Comparison of ENCODE assay signal across 8 cellular contexts in genomic region chr11:75582935-75583709, GRCh38. TPM values are rescaled to one million over a fixed set of nuclear protein-coding genes. Genes with fewer than 3 reads are reported as not detected.
DNase-seq lines count a peak whose midpoint lies in the region; ATAC-seq and TF ChIP-seq lines count a peak whose summit lies in the region.

No MANE protein-coding gene starts in this region.

- no peak overlapping the region for H3K23ac ChIP-seq in trophoblast cell (ENCODE audit: low read length)

- DNase-seq in AG04449 (ENCODE audit: low read depth, low spot score), result no peak
- peak; percentile 50 to 66 for DNase-seq in SJSA1 (ENCODE audit: low read depth in 1 of 2, low spot score in 2 of 2)
- peak; percentile 61 to 82 (median 71) for DNase-seq in adrenal gland
- DNase-seq in heart left ventricle, result peak; percentile 71 to 86 (median 78)
- DNase-seq in trophoblast cell, result peak in 1 of 2 donors; percentile 69

- H3K27me3 ChIP-seq in KMS-11 (ENCODE audit: insufficient read depth, low read depth) (no peaks in the 10 kb centered on the region), SJSA1 (replicated peaks) (no peaks in the 10 kb centered on the region), adrenal gland (no peaks in the 10 kb centered on the region), heart left ventricle (no peaks in the 10 kb centered on the region), trophoblast cell (ENCODE audit: insufficient read depth, low read length) (no peaks in the 10 kb centered on the region)

- peak overlapping the region; percentile 87 for H3K4ac ChIP-seq in trophoblast cell (ENCODE audit: low read depth, low read length)

- H3K4me2 ChIP-seq in KMS-11, result peak overlapping the region; percentile 67
- peak overlapping the region; percentile 84 for H3K4me2 ChIP-seq in trophoblast cell (ENCODE audit: low read length)

- WGBS in adrenal gland, 4 donors, result 1 to 2% (median 1%) methylated on average over 9 to 67 of the region's 67 CpGs
- WGBS in heart left ventricle, 4 donors, result 1 to 9% (median 2%) methylated on average over 23 to 67 of the region's 67 CpGs
- WGBS in trophoblast cell (ENCODE audit: extremely low coverage, insufficient coverage, insufficient read length), result no CpG with 5 or more reads among the region's 67 CpGs

- H3K4me1 ChIP-seq in KMS-11 (ENCODE audit: low read depth, poor library complexity, severe bottlenecking) (peaks cover 5% of the 10 kb centered on the region), SJSA1 (replicated peaks) (peaks cover 8% of the 10 kb centered on the region), adrenal gland (replicated peaks in 1 of 2) (peaks cover 20% of the 10 kb centered on the region in 2 donors), heart left ventricle (peaks cover 0 to 31% (median 19%) of the 10 kb centered on the region in 12 donors), trophoblast cell (ENCODE audit: control insufficient read depth in 1 of 2, insufficient read depth in 2 of 2, low read length in 2 of 2) (peaks cover 9 to 10% of the 10 kb centered on the region in 2 experiments)

- ATAC-seq in GM18868 (IDR thresholded peaks at IDR 0.05; ENCODE audit: unreplicated experiment) (peak; percentile 62), heart left ventricle (peak; percentile 70 to 89 (median 72)), GM19324 (IDR thresholded peaks at IDR 0.05; ENCODE audit: low FRiP score, unreplicated experiment) (no peak)

- H2AK5ac ChIP-seq in trophoblast cell (ENCODE audit: low read length), result peak overlapping the region; percentile 55

- peak overlapping the region; percentile 91 for H3K14ac ChIP-seq in trophoblast cell (ENCODE audit: low read length)

- H3K4me3 ChIP-seq in AG04449 (ENCODE audit: low read depth, low read length) (peak overlapping the region; percentile 54), KMS-11 (IDR thresholded peaks at IDR 0.05; ENCODE audit: insufficient read depth, low read depth, low read length) (no peak overlapping the region), SJSA1 (peak overlapping the region; percentile 67), adrenal gland (peak overlapping the region; percentile 37 to 85 (median 50)), heart left ventricle (peak overlapping the region; percentile 66 to 99 (median 76)), trophoblast cell (ENCODE audit: low read depth, low read length) (peak overlapping the region; percentile 76)

- intact Hi-C loops in adrenal gland (cut with DNase I), result no loop called here
- intact Hi-C loops in heart left ventricle (cut with DNase I), result loop anchor here in 1 of 10 donors (2.0 kb wide), 1 partner anchor 30 kb away; no protein-coding TSS in a partner anchor

- POLR2A ChIA-PET in AG04449 (lab: Yijun Ruan, JAX), result interaction anchor here (0.8 to 2.8 kb wide), 5 partner anchors 8 to 73 kb away, joined by 3 to 19 read pairs (median 6); partner anchors contain the start of gene SERPINH1

- CTCF ChIA-PET in AG04449 (lab: Yijun Ruan, JAX), result interaction anchor here (0.7 to 1.9 kb wide), 9 partner anchors 8 to 275 kb away, joined by 3 to 6 read pairs (median 4); no protein-coding TSS in a partner anchor

- no peak overlapping the region for H2BK12ac ChIP-seq in trophoblast cell (ENCODE audit: low read length)

- peak overlapping the region; percentile 91 for H2BK120ac ChIP-seq in trophoblast cell (ENCODE audit: insufficient read depth, low read length, poor library complexity)

- peak overlapping the region; percentile 63 for H3K9ac ChIP-seq in KMS-11
- peak overlapping the region; percentile 88 for H3K9ac ChIP-seq in trophoblast cell (ENCODE audit: low read length)

- H3K18ac ChIP-seq in trophoblast cell (ENCODE audit: low read length), result peak overlapping the region; percentile 89

- H3K79me2 ChIP-seq in KMS-11 (ENCODE audit: insufficient read depth, low read depth) (no peaks in the 10 kb centered on the region), trophoblast cell (ENCODE audit: control insufficient read depth, insufficient read depth, low read length, poor library complexity) (peaks cover 6% of the 10 kb centered on the region)

- TF ChIP-seq POLR2A in adrenal gland (IDR thresholded peaks at IDR 0.05) (peak; percentile 56 to 68), heart left ventricle (IDR thresholded peaks at IDR 0.05) (peak in 1 of 2 donors; percentile 48)

- no peaks in the 10 kb centered on the region for H3K36me3 ChIP-seq in KMS-11 (ENCODE audit: insufficient read depth)
- H3K36me3 ChIP-seq in SJSA1, result peaks cover 3% of the 10 kb centered on the region; the same call in 1 of the 2 replicates
- H3K36me3 ChIP-seq in adrenal gland (replicated peaks in 1 of 2), result no peaks in the 10 kb centered on the region
- no peaks in the 10 kb centered on the region for H3K36me3 ChIP-seq in heart left ventricle
- H3K36me3 ChIP-seq in trophoblast cell (ENCODE audit: control insufficient read depth in 1 of 2, insufficient read depth in 2 of 2, low read length in 2 of 2), result no peaks in the 10 kb centered on the region

- peak overlapping the region; percentile 93 for H4K12ac ChIP-seq in trophoblast cell (ENCODE audit: low read depth, low read length)

- H2AFZ ChIP-seq in KMS-11 (ENCODE audit: low read depth) (peak overlapping the region; percentile 98), trophoblast cell (ENCODE audit: insufficient read depth, low read length, poor library complexity) (peak overlapping the region; percentile 93)

- H3K79me1 ChIP-seq in trophoblast cell (ENCODE audit: low read length), result peaks cover 14% of the 10 kb centered on the region

- H2BK5ac ChIP-seq in trophoblast cell (ENCODE audit: low read depth, low read length, poor library complexity), result peak overlapping the region; percentile 90

- peak overlapping the region; percentile 89 for H4K8ac ChIP-seq in trophoblast cell (ENCODE audit: low read depth, low read length)

- H4K91ac ChIP-seq in trophoblast cell (ENCODE audit: low read depth, low read length), result peak overlapping the region; percentile 96

- TF ChIP-seq CTCF in AG04449 (IDR thresholded peaks at IDR 0.05; ENCODE audit: insufficient read depth, low read length, missing control alignments) (peak; percentile 26), KMS-11 (conservative IDR thresholded peaks at IDR 0.05; ENCODE audit: low read depth, low read length) (peak; percentile 23; the same call in 1 of the 2 replicates), adrenal gland (IDR thresholded peaks at IDR 0.05) (peak in 5 of 6 experiments; percentile 34 to 62 (median 46)), heart left ventricle (IDR thresholded peaks at IDR 0.05) (peak in 9 of 12 donors; percentile 6 to 52 (median 39))

- H4K20me1 ChIP-seq in KMS-11 (ENCODE audit: insufficient read depth), result no peaks in the 10 kb centered on the region

- H3K27ac ChIP-seq in KMS-11 (no peak overlapping the region), SJSA1 (peak overlapping the region; percentile 71), adrenal gland (peak overlapping the region; percentile 61 to 98 (median 94)), heart left ventricle (peak overlapping the region; percentile 81 to 99 (median 97)), trophoblast cell (ENCODE audit: low read depth, low read length) (peak overlapping the region; percentile 88)

- no peaks in the 10 kb centered on the region for H3K9me3 ChIP-seq in SJSA1 (replicated peaks)
- H3K9me3 ChIP-seq in adrenal gland (replicated peaks in 1 of 3), result no peaks in the 10 kb centered on the region
- no peaks in the 10 kb centered on the region for H3K9me3 ChIP-seq in heart left ventricle
- H3K9me3 ChIP-seq in trophoblast cell (ENCODE audit: insufficient read depth, low read depth, low read length), result no peaks in the 10 kb centered on the region

RNA-seq across cellular contexts. Expression of gene SERPINH1, which starts 21.1 kb away (rescaled TPM):
- 638 and 816 TPM in 2 replicates for total RNA-seq in SJSA1 (2014; rRNA removed; shearing (Covaris generic))
- total RNA-seq in adrenal gland, result 100 to 1,000 TPM; 156 to 529 (median 221) TPM
- polyA plus RNA-seq in adrenal gland, result 100 to 1,000 TPM in 2 of 3 donors, 10 to 100 TPM in 1; 93.6 to 152 (median 127) TPM
- total RNA-seq in heart left ventricle, result 100 to 1,000 TPM in 3 of 9 donors, 10 to 100 TPM in 6; 35.7 to 211 (median 71.8) TPM
- polyA plus RNA-seq in heart left ventricle, result 100 to 1,000 TPM in 1 of 2 donors, 10 to 100 TPM in 1; 32.5 to 190 TPM
- 413 and 416 TPM in 2 replicates for polyA plus RNA-seq in trophoblast cell (2013)

RNA-seq across cellular contexts. Expression of gene GDPD5, which starts 57.4 kb away (rescaled TPM):
- 2.5 and 4.9 TPM in 2 replicates for total RNA-seq in SJSA1 (2014; rRNA removed; shearing (Covaris generic))
- total RNA-seq in adrenal gland, result 10 to 100 TPM in 7 of 8 donors, 1 to 10 TPM in 1; 4.8 to 17.8 (median 14.5) TPM
- polyA plus RNA-seq in adrenal gland, result 100 to 1,000 TPM in 1 of 3 donors, 10 to 100 TPM in 1, 1 to 10 TPM in 1; 4.1 to 110 (median 35.0) TPM
- total RNA-seq in heart left ventricle, result 10 to 100 TPM in 2 of 9 donors, 1 to 10 TPM in 7; 2.0 to 12.5 (median 5.1) TPM
- polyA plus RNA-seq in heart left ventricle, result 1 to 10 TPM; 4.0 to 4.8 TPM
- polyA plus RNA-seq in trophoblast cell (2013), result 15.7 and 17.4 TPM in 2 replicates
